Comparison of ENCODE assay signal across 1 cellular context in the genomic region with DNA sequence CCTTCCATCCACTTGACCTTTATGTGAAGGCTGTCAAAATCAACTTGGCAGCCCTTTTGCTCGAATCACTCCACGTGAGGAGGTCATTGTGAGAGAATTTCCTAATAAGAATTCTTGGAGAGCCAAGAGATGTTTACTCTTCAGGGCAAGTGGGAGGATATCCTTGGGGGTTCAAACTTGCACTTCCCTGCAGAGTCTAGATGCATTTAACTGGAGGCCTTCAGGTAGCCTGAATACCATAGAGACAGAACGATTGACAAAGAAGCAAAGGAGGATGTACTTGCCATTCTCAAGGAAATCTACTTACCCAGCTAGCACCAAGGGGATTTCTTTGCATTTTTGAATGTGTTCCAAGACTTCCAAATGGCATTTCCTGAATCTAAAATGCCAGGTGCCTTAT.
TF ChIP-seq lines count a peak whose summit lies in the region.

No MANE protein-coding gene starts in this region.

TF ChIP-seq in WTC11, 78 proteins besides CTCF, POLR2A, EP300 and RAD21 (continued from another document):
- no peak for TF ChIP-seq NR1H2 (CRISPR knock-in tag; IDR thresholded peaks at IDR 0.05)
- TF ChIP-seq, protein P1, sequence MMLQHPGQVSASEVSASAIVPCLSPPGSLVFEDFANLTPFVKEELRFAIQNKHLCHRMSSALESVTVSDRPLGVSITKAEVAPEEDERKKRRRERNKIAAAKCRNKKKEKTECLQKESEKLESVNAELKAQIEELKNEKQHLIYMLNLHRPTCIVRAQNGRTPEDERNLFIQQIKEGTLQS (CRISPR knock-in tag; conservative IDR thresholded peaks at IDR 0.05) = no peak
- no peak for TF ChIP-seq SP1 (CRISPR knock-in tag; conservative IDR thresholded peaks at IDR 0.05)
- TF ChIP-seq, protein P2, sequence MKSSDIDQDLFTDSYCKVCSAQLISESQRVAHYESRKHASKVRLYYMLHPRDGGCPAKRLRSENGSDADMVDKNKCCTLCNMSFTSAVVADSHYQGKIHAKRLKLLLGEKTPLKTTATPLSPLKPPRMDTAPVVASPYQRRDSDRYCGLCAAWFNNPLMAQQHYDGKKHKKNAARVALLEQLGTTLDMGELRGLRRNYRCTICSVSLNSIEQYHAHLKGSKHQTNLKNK (CRISPR knock-in tag; IDR thresholded peaks at IDR 0.05) = no peak
- TF ChIP-seq ZNF416 (CRISPR knock-in tag; IDR thresholded peaks at IDR 0.05) = no peak
- no peak for TF ChIP-seq CREM (CRISPR knock-in tag; IDR thresholded peaks at IDR 0.05)
- no peak for TF ChIP-seq ZBTB21 (CRISPR knock-in tag; IDR thresholded peaks at IDR 0.05; ENCODE audit: borderline replicate concordance)
